In genomic region chr12:98355933-98356332, GRCh38 we compare ENCODE assay signal across 8 cellular contexts.
"Had no signal": no experiment of that assay in that cellular context is flagged by ENCODE, and none has a peak within 500 bp of the region (broad histone marks: within the 10 kb centered on the region; RNA-seq: fewer than 3 reads in every experiment).

No MANE protein-coding gene starts in this region.

- H3K9me3 Mint-ChIP-seq: HFFc6, IgD-negative memory B cell had no signal

- H3K9ac ChIP-seq: GM23248 had no signal

- H2AFZ ChIP-seq: GM23248 had no signal

- H3K27ac Mint-ChIP-seq: HFFc6, IgD-negative memory B cell had no signal

- H3K4me3 ChIP-seq: GM23248, HAP-1 had no signal

- H3K27ac ChIP-seq: GM23248, HL-60 had no signal

- FAIRE-seq: HepG2 had no signal

- H3K4me3 Mint-ChIP-seq: HFFc6, IgD-negative memory B cell had no signal

- H3K4me1 ChIP-seq: HAP-1 had no signal

- DNase-seq: GOT3, H7 had no signal

- H3K36me3 Mint-ChIP-seq: IgD-negative memory B cell had no signal

- H3K36me3 ChIP-seq: HAP-1 had no signal

- H3K9me3 ChIP-seq: HAP-1 had no signal
